In genomic region chr6:106097368-106098231, GRCh38 we compare ENCODE assay signal across 8 cellular contexts. TPM values are rescaled to one million over a fixed set of nuclear protein-coding genes. Genes with fewer than 3 reads are reported as not detected.
DNase-seq lines count a peak whose midpoint lies in the region; ATAC-seq and TF ChIP-seq lines count a peak whose summit lies in the region.

No MANE protein-coding gene starts in this region.

- ATAC-seq in HG02870 (IDR thresholded peaks at IDR 0.05; ENCODE audit: unreplicated experiment) (peak; percentile 38), PC-3 (peak; percentile 32)
- ATAC-seq in activated naive CD8-positive, alpha-beta T cell treated with anti-CD3 and anti-CD28 coated beads, Interleukin-2, amount 10 ng/mL, durations not matched to agents 7 days and 5 days (ENCODE audit: low read depth): peak; percentile 65

- H3K36me3 Mint-ChIP-seq in activated naive CD8-positive, alpha-beta T cell treated with anti-CD3 and anti-CD28 coated beads, Interleukin-2, amount 10 ng/mL, durations not matched to agents 7 days and 5 days: peaks cover 25% of the 10 kb centered on the region

- TF ChIP-seq CTCF in PC-3 (conservative IDR thresholded peaks at IDR 0.05; ENCODE audit: low read depth, low read length): no peak
- no peak for TF ChIP-seq CTCF in right atrium auricular region (IDR thresholded peaks at IDR 0.05)

- peaks cover 30% of the 10 kb centered on the region for H3K4me1 ChIP-seq in PC-3 (ENCODE audit: insufficient read depth, low read length)
- H3K4me1 ChIP-seq in right atrium auricular region: no peaks in the 10 kb centered on the region

- peak; percentile 73 for DNase-seq in activated CD8-positive, alpha-beta memory T cell treated with anti-CD3 and anti-CD28 coated beads for 24 hours
- DNase-seq in activated CD8-positive, alpha-beta memory T cell treated with anti-CD3 and anti-CD28 coated beads, Interleukin-2, amount 50 U/mL, for 48 hours: no peak
- DNase-seq in PC-3 (peak; percentile 23), right atrium auricular region (ENCODE audit: low spot score) (no peak), DMS 273 (lab: John Stamatoyannopoulos, UW; ENCODE audit: unreplicated experiment) (no peak)
- no peak for DNase-seq in activated naive CD8-positive, alpha-beta T cell treated with anti-CD3 and anti-CD28 coated beads, Interleukin-2, amount 10 ng/mL, durations not matched to agents 7 days and 5 days
- DNase-seq in stimulated activated CD4-positive, alpha-beta T cell treated with anti-CD3 and anti-CD28 coated beads, Interleukin-4, amount 100 ng/mL, for 24 hours: peak; percentile 62

- peaks cover 58% of the 10 kb centered on the region for H3K4me1 Mint-ChIP-seq in activated naive CD8-positive, alpha-beta T cell treated with anti-CD3 and anti-CD28 coated beads, Interleukin-2, amount 10 ng/mL, durations not matched to agents 7 days and 5 days

- peak overlapping the region; percentile 94 for H3K27ac Mint-ChIP-seq in activated naive CD8-positive, alpha-beta T cell treated with anti-CD3 and anti-CD28 coated beads, Interleukin-2, amount 10 ng/mL, durations not matched to agents 7 days and 5 days

- no peaks in the 10 kb centered on the region for H3K9me2 ChIP-seq in PC-3 (replicated peaks; ENCODE audit: low read length)

- peak overlapping the region; percentile 51 for H3K27ac ChIP-seq in PC-3 (ENCODE audit: low read length)
- peak overlapping the region; percentile 54 to 56 for H3K27ac ChIP-seq in right atrium auricular region

- BruUV-seq in PC-3 (replicated peaks; lab: Mats Ljungman, UMichigan): no TSS peak

- H3K4me3 Mint-ChIP-seq in activated naive CD8-positive, alpha-beta T cell treated with anti-CD3 and anti-CD28 coated beads, Interleukin-2, amount 10 ng/mL, durations not matched to agents 7 days and 5 days: peak overlapping the region; percentile 90

- no peaks in the 10 kb centered on the region for H3K27me3 ChIP-seq in PC-3 (ENCODE audit: low read length)
- H3K27me3 ChIP-seq in right atrium auricular region: peaks cover 0 to 5% of the 10 kb centered on the region in 2 donors

- no peaks in the 10 kb centered on the region for H3K9me3 Mint-ChIP-seq in activated naive CD8-positive, alpha-beta T cell treated with anti-CD3 and anti-CD28 coated beads, Interleukin-2, amount 10 ng/mL, durations not matched to agents 7 days and 5 days

- H3K4me2 ChIP-seq in PC-3 (ENCODE audit: low read length): peak overlapping the region; percentile 87

- H3K4me3 ChIP-seq in PC-3 (ENCODE audit: low read length) (peak overlapping the region; percentile 78), right atrium auricular region (peak overlapping the region; percentile 22 to 36)

- CTCF ChIA-PET in PC-3 (lab: Charles Lee): no interaction called here

- POLR2A ChIA-PET in PC-3 (lab: Charles Lee; ENCODE audit: unreplicated experiment): no interaction called here
- POLR2A ChIA-PET in activated naive CD8-positive, alpha-beta T cell treated with anti-CD3 and anti-CD28 coated beads, Interleukin-2, amount 10 ng/mL, durations not matched to agents 7 days and 5 days (lab: Charles Lee): interaction anchor here (0.9 to 4.2 kb wide), 13 partner anchors 8 to 126 kb away, joined by 3 to 59 read pairs (median 6); no protein-coding TSS in a partner anchor

- 0 out of 2 replicates have a peak, but pooled peaks cover 4% of the 10 kb centered on the region for H3K79me2 ChIP-seq in PC-3 (ENCODE audit: low read length)

- no peaks in the 10 kb centered on the region for H4K20me1 ChIP-seq in PC-3 (ENCODE audit: low read length)

- H2AFZ ChIP-seq in PC-3 (ENCODE audit: low read length): peak overlapping the region; percentile 76

- peaks cover 2% of the 10 kb centered on the region for H3K27me3 Mint-ChIP-seq in activated naive CD8-positive, alpha-beta T cell treated with anti-CD3 and anti-CD28 coated beads, Interleukin-2, amount 10 ng/mL, durations not matched to agents 7 days and 5 days

- peak overlapping the region; percentile 47 for H3K9ac ChIP-seq in PC-3 (ENCODE audit: low read length)

- no peaks in the 10 kb centered on the region for H3K9me3 ChIP-seq in PC-3 (ENCODE audit: low read length)
- H3K9me3 ChIP-seq in right atrium auricular region: no peaks in the 10 kb centered on the region

- no peaks in the 10 kb centered on the region for H3K36me3 ChIP-seq in PC-3 (ENCODE audit: low read depth, low read length)
- no peaks in the 10 kb centered on the region for H3K36me3 ChIP-seq in right atrium auricular region

- H3F3A ChIP-seq in PC-3 (ENCODE audit: low read length, unreplicated experiment): no peaks in the 10 kb centered on the region

- intact Hi-C loops in PC-3 (cut with micrococcal nuclease): loop anchor here (2.0 kb wide), 1 partner anchor 125 kb away; no protein-coding TSS in a partner anchor

RNA-seq across cellular contexts. Expression of gene PRDM1, which starts 11.5 kb away (rescaled TPM):
- 2.0 and 2.5 TPM in 2 replicates for total RNA-seq in PC-3 (2014; rRNA removed)
- 10 to 100 TPM; 20.2 to 21.1 TPM for total RNA-seq in activated naive CD8-positive, alpha-beta T cell treated with anti-CD3 and anti-CD28 coated beads, Interleukin-2, amount 10 ng/mL, durations not matched to agents 7 days and 5 days
- total RNA-seq in right atrium auricular region: 1 to 10 TPM; 1.8 to 1.9 TPM

Comparison
In these comparisons a context has a peak if more than half of its experiments do, and no peak if none do; other contexts are left out.
1. DNase-seq: peak in activated CD8-positive, alpha-beta memory T cell treated with anti-CD3 and anti-CD28 coated beads for 24 hours (single experiment), PC-3 (single experiment) and stimulated activated CD4-positive, alpha-beta T cell treated with anti-CD3 and anti-CD28 coated beads, Interleukin-4, amount 100 ng/mL, for 24 hours (single experiment); none in activated CD8-positive, alpha-beta memory T cell treated with anti-CD3 and anti-CD28 coated beads, Interleukin-2, amount 50 U/mL, for 48 hours (single experiment), activated naive CD8-positive, alpha-beta T cell treated with anti-CD3 and anti-CD28 coated beads, Interleukin-2, amount 10 ng/mL, durations not matched to agents 7 days and 5 days (single experiment), right atrium auricular region (single experiment) and DMS 273 (single experiment).
2. Peak in every context shown above with its lines, with median percentiles within 50 percentile points of each other: ATAC-seq.